18 cellular contexts compared by ENCODE assay signal in genomic region chr10:24916365-24916764, GRCh38.
"Had no signal": no experiment of that assay in that cellular context is flagged by ENCODE, and none has a peak within 500 bp of the region (broad histone marks: within the 10 kb centered on the region; RNA-seq: fewer than 3 reads in every experiment).

No MANE protein-coding gene starts in this region.

- H3K27ac ChIP-seq: colonic mucosa, left ventricle myocardium inferior, neutrophil, tibial nerve, uterus had no signal

- H3K27ac Mint-ChIP-seq: naive thymus-derived CD4-positive, alpha-beta T cell; stimulated activated naive B cell treated with anti-CD40 and anti-IgM and Interleukin-4, amounts not matched to agents 10 μg/mL and 1 μg/mL and 100 μg/mL, for 72 hours; T-helper 17 cell had no signal

- H3K4me3 Mint-ChIP-seq: naive thymus-derived CD4-positive, alpha-beta T cell; stimulated activated naive B cell treated with anti-CD40 and anti-IgM and Interleukin-4, amounts not matched to agents 10 μg/mL and 1 μg/mL and 100 μg/mL, for 72 hours; T-helper 17 cell had no signal

- H3K36me3 ChIP-seq: colonic mucosa, left ventricle myocardium inferior, neutrophil, tibial nerve, uterus had no signal

- H3K27me3 Mint-ChIP-seq: naive thymus-derived CD4-positive, alpha-beta T cell; stimulated activated naive B cell treated with anti-CD40 and anti-IgM and Interleukin-4, amounts not matched to agents 10 μg/mL and 1 μg/mL and 100 μg/mL, for 72 hours; T-helper 17 cell had no signal

- FAIRE-seq: kidney had no signal

- H3K4me3 ChIP-seq: colonic mucosa, left ventricle myocardium inferior, mucosa of descending colon, tibial nerve, uterus had no signal

- H3K4me1 ChIP-seq: colonic mucosa, uterus had no signal

- ATAC-seq: esophagus mucosa; mucosa of descending colon; naive thymus-derived CD4-positive, alpha-beta T cell; stimulated activated naive B cell treated with anti-CD40 and anti-IgM and Interleukin-4, amounts not matched to agents 10 μg/mL and 1 μg/mL and 100 μg/mL, for 72 hours; T-helper 17 cell had no signal

- DNase-seq: activated CD4-positive, alpha-beta T cell treated with anti-CD3 and anti-CD28 coated beads, Interleukin-2, amount 50 U/mL, for 1 hour; activated naive CD4-positive, alpha-beta T cell treated with anti-CD3 and anti-CD28 coated beads, Interleukin-2, amount 50 U/mL, for 16 hours; activated T-cell treated with anti-CD3 and anti-CD28 coated beads for 4 hours; amniotic stem cell; colonic mucosa; kidney; left ventricle myocardium inferior; mucosa of descending colon; naive thymus-derived CD4-positive, alpha-beta T cell; stimulated activated CD4-positive, alpha-beta T cell treated with anti-CD3 and anti-CD28 coated beads, Interleukin-12 subunit alpha, Interleukin-12 subunit beta, amount 100 ng/mL, for 4 hours; stimulated activated CD4-positive, alpha-beta T cell treated with anti-CD3 and anti-CD28 coated beads, Interleukin-2, amount 100 ng/mL, for 24 hours; stimulated activated naive B cell treated with anti-CD40 and anti-IgM and Interleukin-4, amounts not matched to agents 10 μg/mL and 1 μg/mL and 100 μg/mL, for 72 hours; substantia nigra; T-helper 17 cell; uterus had no signal

- H3K9me3 ChIP-seq: colonic mucosa, mucosa of descending colon, neutrophil, uterus had no signal

- H3K27me3 ChIP-seq: colonic mucosa, neutrophil, tibial nerve, uterus had no signal
